Comparison of ENCODE assay signal across 14 cellular contexts in the genomic region with DNA sequence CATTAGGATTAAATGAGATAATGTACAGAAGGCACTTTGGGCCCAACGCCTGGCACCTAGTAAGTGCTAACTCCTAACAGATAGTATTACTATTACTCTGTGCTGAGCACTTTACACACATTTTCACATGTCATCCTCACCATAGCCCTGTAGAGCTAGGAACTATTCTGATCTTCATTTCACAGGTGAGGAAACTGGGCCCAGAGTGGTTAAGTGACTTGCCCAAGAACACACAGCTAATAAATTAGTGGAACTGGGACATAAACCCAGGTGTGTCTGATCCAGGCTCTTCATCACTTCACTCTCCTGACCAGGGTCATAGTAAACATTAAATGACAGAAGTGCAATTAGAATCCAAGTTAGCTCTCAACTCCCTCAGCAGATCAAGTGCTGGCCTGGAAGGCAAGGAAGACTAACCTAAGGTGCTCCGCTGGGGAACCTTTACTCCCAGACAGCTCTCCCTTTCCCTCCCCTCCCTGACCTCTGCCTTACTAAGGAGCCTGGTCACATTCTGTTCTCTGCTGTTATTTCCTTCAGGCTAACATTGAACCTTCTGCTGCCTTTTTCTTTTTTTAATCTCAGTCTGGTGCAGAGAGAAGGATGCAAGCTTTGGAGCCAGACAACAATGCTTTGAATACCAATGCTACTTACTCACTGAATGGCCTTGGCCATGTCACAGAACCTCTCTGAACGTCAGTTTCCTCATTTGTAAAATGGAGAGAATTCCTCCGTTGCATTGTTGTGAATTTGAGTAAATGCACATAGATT. TPM values are rescaled to one million over a fixed set of nuclear protein-coding genes. Genes with fewer than 3 reads are reported as not detected.
A peak's percentile ranks its signal among the peaks of the same experiment; 100 is the strongest.
DNase-seq lines count a peak whose midpoint lies in the region; ATAC-seq and TF ChIP-seq lines count a peak whose summit lies in the region.
"Had no signal": no experiment of that assay in that cellular context is flagged by ENCODE, and none has a peak within 500 bp of the region (broad histone marks: within the 10 kb centered on the region; RNA-seq: fewer than 3 reads in every experiment).

No MANE protein-coding gene starts in this region.

- no peaks in the 10 kb centered on the region for H3K9me3 Mint-ChIP-seq in GM23338
- H3K9me3 Mint-ChIP-seq: activated naive CD8-positive, alpha-beta T cell treated with anti-CD3 and anti-CD28 coated beads, Interleukin-2, amount 50 U/mL, for 24 hours had no signal

- no peak overlapping the region for H3K27ac ChIP-seq in GM23338 (ENCODE audit: low read depth)
- H3K27ac ChIP-seq: C4-2B had no signal

- no peaks in the 10 kb centered on the region for H3K79me2 ChIP-seq in GM23338 (replicated peaks; ENCODE audit: insufficient read depth)

- H3K27me3 ChIP-seq in adipocyte (replicated peaks; ENCODE audit: control insufficient read depth, insufficient read depth, low read length) = no peaks in the 10 kb centered on the region
- H3K27me3 ChIP-seq in GM23338 (ENCODE audit: insufficient read depth) = peaks cover 28% of the 10 kb centered on the region

- no peak overlapping the region for H3K27ac Mint-ChIP-seq in GM23338
- H3K27ac Mint-ChIP-seq: activated naive CD8-positive, alpha-beta T cell treated with anti-CD3 and anti-CD28 coated beads, Interleukin-2, amount 50 U/mL, for 24 hours had no signal

- H3K4me1 ChIP-seq in adipocyte (ENCODE audit: control insufficient read depth, insufficient read depth, low read length) (peaks cover 84% of the 10 kb centered on the region), GM23338 (ENCODE audit: insufficient read depth) (peaks cover 16% of the 10 kb centered on the region)

- H3K9ac ChIP-seq in adipocyte (ENCODE audit: low read length) = peak overlapping the region; percentile 69

- H2AFZ ChIP-seq in GM23338 = no peak overlapping the region

- peaks cover 19% of the 10 kb centered on the region for H3K27me3 Mint-ChIP-seq in GM23338 (ENCODE audit: insufficient read depth, low read depth, poor library complexity)

- TF ChIP-seq CTCF in fibroblast of villous mesenchyme (IDR thresholded peaks at IDR 0.05; ENCODE audit: insufficient read depth, low read depth, low read length) (no peak), GM23338 (conservative IDR thresholded peaks at IDR 0.05; ENCODE audit: low read depth in 2 of 2) (no peak)

- H3K4me3 Mint-ChIP-seq in GM23338 = no peak overlapping the region
- H3K4me3 Mint-ChIP-seq: activated naive CD8-positive, alpha-beta T cell treated with anti-CD3 and anti-CD28 coated beads, Interleukin-2, amount 50 U/mL, for 24 hours had no signal

- H3K9me2 ChIP-seq in GM23338 (ENCODE audit: insufficient read depth) = no peaks in the 10 kb centered on the region

- H4K20me1 ChIP-seq in GM23338 (replicated peaks; ENCODE audit: insufficient read depth) = no peaks in the 10 kb centered on the region

- H3K4me1 Mint-ChIP-seq in GM23338 = peaks cover 19% of the 10 kb centered on the region

- DNase-seq in Daoy (ENCODE audit: low read depth) (peak; percentile 39), adipocyte (ENCODE audit: low read depth) (peak; percentile 85), fibroblast of villous mesenchyme (ENCODE audit: low read depth) (peak; percentile 65), pulmonary artery endothelial cell (ENCODE audit: low read depth, low spot score) (peak; percentile 72), GM23338 (ENCODE audit: low spot score) (no peak)
- DNase-seq: activated CD4-positive, alpha-beta T cell treated with anti-CD3 and anti-CD28 coated beads, Interleukin-2, amount 50 U/mL, for 48 hours; activated naive CD8-positive, alpha-beta T cell treated with anti-CD3 and anti-CD28 coated beads, Interleukin-2, amount 50 U/mL, for 24 hours; esophagus squamous epithelium; SIG-M5; stimulated activated naive CD4-positive, alpha-beta T cell treated with Interleukin-2 at 50 U/mL for 16 hours had no signal

- ATAC-seq in HG03095 (IDR thresholded peaks at IDR 0.05; ENCODE audit: unreplicated experiment) = no peak
- ATAC-seq in HG03521 (IDR thresholded peaks at IDR 0.05; ENCODE audit: unreplicated experiment) = no peak
- ATAC-seq in GM23338 = no peak
- no peak for ATAC-seq in HG03442 (IDR thresholded peaks at IDR 0.05; ENCODE audit: unreplicated experiment)
- ATAC-seq: activated naive CD8-positive, alpha-beta T cell treated with anti-CD3 and anti-CD28 coated beads, Interleukin-2, amount 50 U/mL, for 24 hours had no signal

- peak overlapping the region; percentile 45 for H3K4me3 ChIP-seq in adipocyte (ENCODE audit: low read length)
- no peak overlapping the region for H3K4me3 ChIP-seq in fibroblast of villous mesenchyme (ENCODE audit: low read depth, low read length)
- no peak overlapping the region for H3K4me3 ChIP-seq in GM23338
- H3K4me3 ChIP-seq: esophagus squamous epithelium had no signal

- H3K36me3 ChIP-seq in adipocyte (ENCODE audit: control insufficient read depth, insufficient read depth, low read length, severe bottlenecking) (no peaks in the 10 kb centered on the region), GM23338 (ENCODE audit: insufficient read depth) (no peaks in the 10 kb centered on the region)
- H3K36me3 ChIP-seq: esophagus squamous epithelium had no signal

- H3K4me2 ChIP-seq in GM23338 = no peak overlapping the region

- H3K9me3 ChIP-seq in adipocyte (ENCODE audit: control insufficient read depth, low read length) = no peaks in the 10 kb centered on the region
- H3K9me3 ChIP-seq: esophagus squamous epithelium had no signal

- no peaks in the 10 kb centered on the region for H3F3A ChIP-seq in GM23338 (replicated peaks; ENCODE audit: low read depth)

- H3K36me3 Mint-ChIP-seq in GM23338 (ENCODE audit: low read depth) = no peaks in the 10 kb centered on the region

TF ChIP-seq in GM23338, 12 proteins besides CTCF, POLR2A, EP300 and RAD21:
- TF ChIP-seq CREB1 (CRISPR knock-in tag; IDR thresholded peaks at IDR 0.05; ENCODE audit: low read depth) = no peak

RNA-seq across cellular contexts. Expression of gene ADRA1B, which starts 4.1 kb away (rescaled TPM):
- total RNA-seq in Daoy (2014; rRNA removed; shearing (Covaris generic)) = 0.63 and 0.80 TPM in 2 replicates
- total RNA-seq in fibroblast of villous mesenchyme (under 0.01 and 0.43 TPM in 2 replicates), pulmonary artery endothelial cell (0.07 and 0.21 TPM in 2 replicates)
- total RNA-seq in GM23338 (2014; rRNA removed; shearing (Covaris generic)) = not detected in 2 replicates
- polyA plus RNA-seq in GM23338 (2016; fragmentation: Nextera tagmentation; extraction: Ambion mirVana) = not detected in 2 replicates
